Comparison of ENCODE assay signal across 10 cellular contexts in the genomic region with DNA sequence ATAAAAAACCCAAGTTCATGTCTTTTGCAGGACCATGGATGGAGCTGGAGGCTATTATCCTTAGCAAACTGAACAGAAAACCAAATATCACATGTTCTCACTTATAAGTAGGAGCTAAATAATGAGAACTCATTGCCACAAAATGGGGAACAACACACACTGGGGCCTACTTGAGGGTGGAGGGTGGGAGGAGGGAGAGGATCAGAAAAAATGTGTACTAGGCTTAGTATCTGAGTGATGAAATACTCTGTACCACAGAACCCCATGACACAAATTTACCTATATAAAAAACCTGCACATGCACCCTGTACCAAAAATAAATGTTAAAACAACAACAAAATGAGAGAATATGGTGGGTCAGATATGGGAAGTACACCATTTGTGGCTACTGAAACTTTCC. TPM values are rescaled to one million over a fixed set of nuclear protein-coding genes. Genes with fewer than 3 reads are reported as not detected.
"Had no signal": no experiment of that assay in that cellular context is flagged by ENCODE, and none has a peak within 500 bp of the region (broad histone marks: within the 10 kb centered on the region; RNA-seq: fewer than 3 reads in every experiment).

No MANE protein-coding gene starts in this region.

- H3K4me3 ChIP-seq: GM23248, HAP-1 had no signal

- H3K36me3 ChIP-seq: HAP-1 had no signal

- H3K9ac ChIP-seq: GM23248 had no signal

- DNase-seq: GM23248, GOT3, H7, HFFc6 had no signal

- ATAC-seq: HCT116, HepG2 had no signal

- H2AFZ ChIP-seq: GM23248 had no signal

- H3K27ac ChIP-seq: GM23248, HL-60 had no signal

RNA-seq across cellular contexts. Expression of gene AADACL2, which starts 49.6 kb away (rescaled TPM):
- total RNA-seq: GM23248, H4, H7, HepG2, HFFc6, HT1080 had no signal
